8 cellular contexts compared by ENCODE assay signal in genomic region chr17:50949128-50950001, GRCh38.
DNase-seq lines count a peak whose midpoint lies in the region; TF ChIP-seq lines count a peak whose summit lies in the region.

No MANE protein-coding gene starts in this region.

- H3K27me3 ChIP-seq in muscle layer of colon (ENCODE audit: control insufficient read depth in 1 of 2, insufficient read depth in 2 of 2, low read length in 2 of 2), result no peaks in the 10 kb centered on the region

- H3K27me3 Mint-ChIP-seq in activated T-cell treated with anti-CD3 and anti-CD28 coated beads, Interleukin-2, amount 50 U/mL, for 24 hours, result no peaks in the 10 kb centered on the region
- H3K27me3 Mint-ChIP-seq in progenitor cell of endocrine pancreas, result no peaks in the 10 kb centered on the region

- no peaks in the 10 kb centered on the region for H3K9me3 Mint-ChIP-seq in activated T-cell treated with anti-CD3 and anti-CD28 coated beads, Interleukin-2, amount 50 U/mL, for 24 hours
- H3K9me3 Mint-ChIP-seq in progenitor cell of endocrine pancreas (ENCODE audit: low read depth), result no peaks in the 10 kb centered on the region

- peaks cover 45% of the 10 kb centered on the region for H3K4me1 ChIP-seq in muscle layer of colon (ENCODE audit: insufficient read depth, low read length)
- H3K4me1 ChIP-seq in urinary bladder (ENCODE audit: insufficient read depth), result peaks cover 2% of the 10 kb centered on the region

- no peaks in the 10 kb centered on the region for H3K36me3 ChIP-seq in muscle layer of colon (ENCODE audit: insufficient read depth, low read length)
- H3K36me3 ChIP-seq in urinary bladder (ENCODE audit: insufficient read depth), result no peaks in the 10 kb centered on the region

- DNase-seq in activated T-cell treated with anti-CD3 and anti-CD28 coated beads, Interleukin-2, amount 50 U/mL, for 24 hours, result no peak
- DNase-seq in activated T-cell treated with anti-CD3 and anti-CD28 coated beads for 4 hours, result no peak
- no peak for DNase-seq in coronary artery (ENCODE audit: low spot score)
- no peak for DNase-seq in progenitor cell of endocrine pancreas (ENCODE audit: low spot score, unreplicated experiment)
- DNase-seq in stimulated activated CD4-positive, alpha-beta T cell treated with anti-CD3 and anti-CD28 coated beads, Interleukin-2, amount 100 ng/mL, for 24 hours, result no peak
- DNase-seq in AML-193 (lab: John Stamatoyannopoulos, UW), result no peak

- 63% methylated on average over 22 of the region's 22 CpGs for WGBS in urinary bladder

- H3K4me1 Mint-ChIP-seq in activated T-cell treated with anti-CD3 and anti-CD28 coated beads, Interleukin-2, amount 50 U/mL, for 24 hours (ENCODE audit: low read depth), result peaks cover 21% of the 10 kb centered on the region
- H3K4me1 Mint-ChIP-seq in progenitor cell of endocrine pancreas (ENCODE audit: low read depth), result peaks cover 2% of the 10 kb centered on the region

- no peaks in the 10 kb centered on the region for H3K9me3 ChIP-seq in muscle layer of colon (ENCODE audit: low read length)

- peak overlapping the region; percentile 45 for H3K4me3 ChIP-seq in coronary artery
- H3K4me3 ChIP-seq in muscle layer of colon (ENCODE audit: low read depth in 1 of 2, low read length in 2 of 2), result peak overlapping the region in 1 of 2 donors; percentile 46
- no peak overlapping the region for H3K4me3 ChIP-seq in urinary bladder (ENCODE audit: low read depth, low read length)

- peak overlapping the region; percentile 11 for H3K27ac Mint-ChIP-seq in activated T-cell treated with anti-CD3 and anti-CD28 coated beads, Interleukin-2, amount 50 U/mL, for 24 hours
- H3K27ac Mint-ChIP-seq in progenitor cell of endocrine pancreas, result no peak overlapping the region

- peak overlapping the region; percentile 5 for H3K9ac ChIP-seq in muscle layer of colon (ENCODE audit: low read length)

- TF ChIP-seq CTCF in coronary artery (IDR thresholded peaks at IDR 0.05), result no peak
- TF ChIP-seq CTCF in progenitor cell of endocrine pancreas (IDR thresholded peaks at IDR 0.05; ENCODE audit: unreplicated experiment), result no peak

- no peak overlapping the region for H3K4me3 Mint-ChIP-seq in activated T-cell treated with anti-CD3 and anti-CD28 coated beads, Interleukin-2, amount 50 U/mL, for 24 hours
- H3K4me3 Mint-ChIP-seq in progenitor cell of endocrine pancreas (ENCODE audit: low read depth), result no peak overlapping the region

- H3K36me3 Mint-ChIP-seq in activated T-cell treated with anti-CD3 and anti-CD28 coated beads, Interleukin-2, amount 50 U/mL, for 24 hours (ENCODE audit: low read depth), result no peaks in the 10 kb centered on the region
- H3K36me3 Mint-ChIP-seq in progenitor cell of endocrine pancreas (ENCODE audit: insufficient read depth), result no peaks in the 10 kb centered on the region

- H3K27ac ChIP-seq in coronary artery, result peak overlapping the region; percentile 87 to 90
- H3K27ac ChIP-seq in muscle layer of colon (ENCODE audit: low read depth, low read length), result peak overlapping the region; percentile 80
- peak overlapping the region; percentile 90 for H3K27ac ChIP-seq in urinary bladder (ENCODE audit: low read depth)
